Comparison of ENCODE assay signal across 8 cellular contexts in the genomic region with DNA sequence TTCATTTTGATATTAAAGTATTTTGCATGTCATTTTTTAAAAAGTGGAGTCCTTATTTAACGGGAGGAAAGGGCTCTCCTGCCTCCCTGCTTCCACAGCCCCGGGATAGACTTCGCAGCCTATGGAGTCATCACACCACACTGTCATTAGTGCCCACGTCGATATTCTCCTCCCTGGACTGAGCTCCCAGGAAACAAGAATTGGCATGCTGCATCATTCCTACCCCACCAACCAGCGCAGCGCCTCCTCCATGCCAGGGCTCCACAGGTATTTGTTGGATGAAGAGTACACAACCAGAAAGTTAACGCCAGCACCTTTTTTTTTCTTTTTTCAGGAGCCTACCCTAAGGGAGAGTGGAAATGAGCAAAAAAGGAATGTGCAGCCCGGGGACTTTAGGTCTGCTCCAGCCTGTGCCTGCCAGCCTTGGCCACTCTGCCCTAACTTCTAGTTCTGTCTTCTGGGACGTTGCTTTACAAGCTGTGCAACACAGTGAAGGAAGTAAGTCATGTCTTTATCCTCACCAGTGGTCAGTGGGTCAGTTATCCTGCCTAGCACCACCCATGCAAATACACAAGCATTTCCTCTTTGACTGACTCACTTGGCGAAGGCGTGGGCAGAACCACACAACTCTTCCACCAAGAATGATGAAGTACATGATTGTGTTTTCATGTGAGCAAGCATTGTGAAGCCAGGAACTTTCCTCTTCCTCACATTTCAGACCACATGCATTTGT.
DNase-seq lines count a peak whose midpoint lies in the region; ATAC-seq and TF ChIP-seq lines count a peak whose summit lies in the region.

No MANE protein-coding gene starts in this region.

- peak; percentile 81 for DNase-seq in BJ (ENCODE audit: low read depth)
- peak; percentile 13 for DNase-seq in HCT116 (ENCODE audit: low read depth, low spot score)
- DNase-seq in heart right ventricle, result no peak
- peak in 1 of 2 donors; percentile 88 for DNase-seq in aorta
- no peak for DNase-seq in T-helper 1 cell
- no peak for DNase-seq in activated CD4-positive, alpha-beta T cell treated with anti-CD3 and anti-CD28 coated beads for 48 hours

- no peak overlapping the region for H3K4me3 ChIP-seq in BJ (ENCODE audit: low read depth, low read length)
- H3K4me3 ChIP-seq in HCT116 (replicated peaks in 1 of 2; ENCODE audit: low read depth in 1 of 2, low read length in 2 of 2), result no peak overlapping the region
- no peak overlapping the region for H3K4me3 ChIP-seq in heart right ventricle
- no peak overlapping the region for H3K4me3 ChIP-seq in aorta (ENCODE audit: low read length in 2 of 2)

- H3K4me1 ChIP-seq in HCT116 (ENCODE audit: control insufficient read depth in 1 of 2, insufficient read depth in 2 of 2, low read length in 2 of 2), result peaks cover 0 to 7% of the 10 kb centered on the region in 2 experiments; a peak in 2 of 4 replicates
- H3K4me1 ChIP-seq in heart right ventricle, result peaks cover 0 to 19% (median 0%) of the 10 kb centered on the region in 9 donors
- no peaks in the 10 kb centered on the region for H3K4me1 ChIP-seq in aorta (ENCODE audit: control insufficient read depth in 1 of 2, insufficient read depth in 2 of 2, low read length in 2 of 2)

- H3K9ac ChIP-seq in HCT116 (ENCODE audit: low read length), result no peak overlapping the region

- CTCF ChIA-PET in BJ (lab: Yijun Ruan, JAX) (no interaction called here), HCT116 (lab: Charles Lee) (interaction anchor here (1.6 kb wide), 1 partner anchor 12 kb away, joined by 3 read pairs; no protein-coding TSS in a partner anchor)

- no peak overlapping the region for H2AFZ ChIP-seq in HCT116 (ENCODE audit: low read depth, low read length, poor library complexity, severe bottlenecking)

- H4K20me1 ChIP-seq in HCT116 (ENCODE audit: insufficient read depth), result no peaks in the 10 kb centered on the region

- POLR2A ChIA-PET in BJ (lab: Charles Lee) (no interaction called here), HCT116 (lab: Charles Lee) (no interaction called here)

- H3K9me2 ChIP-seq in HCT116 (ENCODE audit: insufficient read depth), result no peaks in the 10 kb centered on the region

- RAD21 ChIA-PET in HCT116 (lab: Charles Lee; ENCODE audit: low non-redundant PET in 1 of 2, low total read pairs in 2 of 2, uncharacterized antibody in 2 of 2, unreplicated experiment in 2 of 2), result no interaction called here

- H3K27ac ChIP-seq in HCT116 (ENCODE audit: low read depth, low read length) (no peak overlapping the region), heart right ventricle (peak overlapping the region in 2 of 10 donors; percentile 7 to 34), aorta (ENCODE audit: low read depth in 1 of 2, low read length in 2 of 2) (no peak overlapping the region)

- 66 to 67% methylated on average over 12 of the region's 12 CpGs for WGBS in heart right ventricle, 2 donors
- WGBS in aorta, 2 donors, result 16 to 18% methylated on average over 12 of the region's 12 CpGs

- H3K4me2 ChIP-seq in HCT116 (ENCODE audit: low read length), result peak overlapping the region; percentile 32; the same call in 1 of the 2 replicates

- no peaks in the 10 kb centered on the region for H3K36me3 ChIP-seq in BJ (ENCODE audit: control insufficient read depth, insufficient read depth, low read length)
- no peaks in the 10 kb centered on the region for H3K36me3 ChIP-seq in HCT116 (ENCODE audit: control insufficient read depth in 1 of 2, insufficient read depth in 2 of 2, low read length in 2 of 2)
- no peaks in the 10 kb centered on the region for H3K36me3 ChIP-seq in heart right ventricle
- H3K36me3 ChIP-seq in aorta (ENCODE audit: control insufficient read depth in 1 of 2, insufficient read depth in 2 of 2, low read length in 1 of 2), result no peaks in the 10 kb centered on the region

- TF ChIP-seq POLR2A in HCT116 (IDR thresholded peaks at IDR 0.05; ENCODE audit: borderline replicate concordance, extremely low read depth, insufficient read depth, insufficient read length), result no peak

- H3K27me3 ChIP-seq in BJ (ENCODE audit: control insufficient read depth, insufficient read depth, low read length), result no peaks in the 10 kb centered on the region
- H3K27me3 ChIP-seq in HCT116 (ENCODE audit: insufficient read depth, low read length), result no peaks in the 10 kb centered on the region
- H3K27me3 ChIP-seq in heart right ventricle, result peaks cover 0 to 8% (median 0%) of the 10 kb centered on the region in 7 donors
- no peaks in the 10 kb centered on the region for H3K27me3 ChIP-seq in aorta (ENCODE audit: control insufficient read depth in 1 of 2, insufficient read depth in 2 of 2, low read length in 1 of 2)

- TF ChIP-seq CTCF in BJ (IDR thresholded peaks at IDR 0.05; ENCODE audit: insufficient read depth, low read depth, low read length) (no peak), HCT116 (IDR thresholded peaks at IDR 0.05 in 2 of 3, conservative IDR thresholded peaks at IDR 0.05 in 1 of 3; ENCODE audit: borderline replicate concordance in 1 of 3, insufficient read depth in 1 of 3, low read depth in 2 of 3, low read length in 2 of 3) (no peak), heart right ventricle (IDR thresholded peaks at IDR 0.05) (no peak)

- no TSS peak for BruUV-seq in HCT116 (replicated peaks; lab: Mats Ljungman, UMichigan)

- no peaks in the 10 kb centered on the region for H3K9me3 ChIP-seq in HCT116 (ENCODE audit: control insufficient read depth in 1 of 2, insufficient read depth in 1 of 2, low read depth in 1 of 2, low read length in 2 of 2)
- H3K9me3 ChIP-seq in heart right ventricle, result no peaks in the 10 kb centered on the region
- no peaks in the 10 kb centered on the region for H3K9me3 ChIP-seq in aorta (ENCODE audit: control insufficient read depth, low read length)

- intact Hi-C loops in HCT116 (cut with micrococcal nuclease) (no loop called here), heart right ventricle (cut with DNase I) (no loop called here), aorta (cut with DNase I) (no loop called here)

- TF ChIP-seq RAD21 in HCT116 (IDR thresholded peaks at IDR 0.05; ENCODE audit: low read depth), result no peak

- no peaks in the 10 kb centered on the region for H3K79me2 ChIP-seq in HCT116 (ENCODE audit: insufficient read depth, low read length)

- no peak for ATAC-seq in HCT116
- ATAC-seq in SK-N-SH treated with all-trans-retinoic acid at 6 μM for 48 hours, result peak; percentile 72
- ATAC-seq in heart right ventricle, result peak; percentile 41 to 90 (median 76)
- ATAC-seq in aorta (ENCODE audit: low FRiP score), result peak; percentile 67
- ATAC-seq in HG03457 (IDR thresholded peaks at IDR 0.05; ENCODE audit: unreplicated experiment), result no peak

TF ChIP-seq in HCT116, 20 proteins besides CTCF, POLR2A, EP300 and RAD21 (continues in another document):
- TF ChIP-seq SIN3A (IDR thresholded peaks at IDR 0.05; ENCODE audit: low read depth), result no peak
- TF ChIP-seq SP1 (IDR thresholded peaks at IDR 0.05; ENCODE audit: low read depth), result 0 out of 2 replicates have a peak, but pooled peaks have one; percentile 18
- TF ChIP-seq, protein P1, sequence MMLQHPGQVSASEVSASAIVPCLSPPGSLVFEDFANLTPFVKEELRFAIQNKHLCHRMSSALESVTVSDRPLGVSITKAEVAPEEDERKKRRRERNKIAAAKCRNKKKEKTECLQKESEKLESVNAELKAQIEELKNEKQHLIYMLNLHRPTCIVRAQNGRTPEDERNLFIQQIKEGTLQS (IDR thresholded peaks at IDR 0.05), result no peak
- TF ChIP-seq POLR2AphosphoS5 (IDR thresholded peaks at IDR 0.05; ENCODE audit: low read depth, low read length), result no peak

TF ChIP-seq in SK-N-SH treated with all-trans-retinoic acid at 6 μM for 48 hours, 23 proteins besides CTCF, POLR2A, EP300 and RAD21:
- no peak for TF ChIP-seq TCF4 (CRISPR knock-in tag; IDR thresholded peaks at IDR 0.05; ENCODE audit: borderline replicate concordance)
- TF ChIP-seq CSDC2 (CRISPR knock-in tag; IDR thresholded peaks at IDR 0.05), result no peak
- no peak for TF ChIP-seq ZNF70 (CRISPR knock-in tag; IDR thresholded peaks at IDR 0.05)
- TF ChIP-seq, protein P2, sequence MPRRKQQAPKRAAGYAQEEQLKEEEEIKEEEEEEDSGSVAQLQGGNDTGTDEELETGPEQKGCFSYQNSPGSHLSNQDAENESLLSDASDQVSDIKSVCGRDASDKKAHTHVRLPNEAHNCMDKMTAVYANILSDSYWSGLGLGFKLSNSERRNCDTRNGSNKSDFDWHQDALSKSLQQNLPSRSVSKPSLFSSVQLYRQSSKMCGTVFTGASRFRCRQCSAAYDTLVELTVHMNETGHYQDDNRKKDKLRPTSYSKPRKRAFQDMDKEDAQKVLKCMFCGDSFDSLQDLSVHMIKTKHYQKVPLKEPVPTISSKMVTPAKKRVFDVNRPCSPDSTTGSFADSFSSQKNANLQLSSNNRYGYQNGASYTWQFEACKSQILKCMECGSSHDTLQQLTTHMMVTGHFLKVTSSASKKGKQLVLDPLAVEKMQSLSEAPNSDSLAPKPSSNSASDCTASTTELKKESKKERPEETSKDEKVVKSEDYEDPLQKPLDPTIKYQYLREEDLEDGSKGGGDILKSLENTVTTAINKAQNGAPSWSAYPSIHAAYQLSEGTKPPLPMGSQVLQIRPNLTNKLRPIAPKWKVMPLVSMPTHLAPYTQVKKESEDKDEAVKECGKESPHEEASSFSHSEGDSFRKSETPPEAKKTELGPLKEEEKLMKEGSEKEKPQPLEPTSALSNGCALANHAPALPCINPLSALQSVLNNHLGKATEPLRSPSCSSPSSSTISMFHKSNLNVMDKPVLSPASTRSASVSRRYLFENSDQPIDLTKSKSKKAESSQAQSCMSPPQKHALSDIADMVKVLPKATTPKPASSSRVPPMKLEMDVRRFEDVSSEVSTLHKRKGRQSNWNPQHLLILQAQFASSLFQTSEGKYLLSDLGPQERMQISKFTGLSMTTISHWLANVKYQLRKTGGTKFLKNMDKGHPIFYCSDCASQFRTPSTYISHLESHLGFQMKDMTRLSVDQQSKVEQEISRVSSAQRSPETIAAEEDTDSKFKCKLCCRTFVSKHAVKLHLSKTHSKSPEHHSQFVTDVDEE (CRISPR knock-in tag; IDR thresholded peaks at IDR 0.05), result no peak
- no peak for TF ChIP-seq BACH2 (CRISPR knock-in tag; IDR thresholded peaks at IDR 0.05; ENCODE audit: borderline replicate concordance)
- TF ChIP-seq, protein P3, sequence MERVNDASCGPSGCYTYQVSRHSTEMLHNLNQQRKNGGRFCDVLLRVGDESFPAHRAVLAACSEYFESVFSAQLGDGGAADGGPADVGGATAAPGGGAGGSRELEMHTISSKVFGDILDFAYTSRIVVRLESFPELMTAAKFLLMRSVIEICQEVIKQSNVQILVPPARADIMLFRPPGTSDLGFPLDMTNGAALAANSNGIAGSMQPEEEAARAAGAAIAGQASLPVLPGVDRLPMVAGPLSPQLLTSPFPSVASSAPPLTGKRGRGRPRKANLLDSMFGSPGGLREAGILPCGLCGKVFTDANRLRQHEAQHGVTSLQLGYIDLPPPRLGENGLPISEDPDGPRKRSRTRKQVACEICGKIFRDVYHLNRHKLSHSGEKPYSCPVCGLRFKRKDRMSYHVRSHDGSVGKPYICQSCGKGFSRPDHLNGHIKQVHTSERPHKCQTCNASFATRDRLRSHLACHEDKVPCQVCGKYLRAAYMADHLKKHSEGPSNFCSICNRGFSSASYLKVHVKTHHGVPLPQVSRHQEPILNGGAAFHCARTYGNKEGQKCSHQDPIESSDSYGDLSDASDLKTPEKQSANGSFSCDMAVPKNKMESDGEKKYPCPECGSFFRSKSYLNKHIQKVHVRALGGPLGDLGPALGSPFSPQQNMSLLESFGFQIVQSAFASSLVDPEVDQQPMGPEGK (CRISPR knock-in tag; IDR thresholded peaks at IDR 0.05; ENCODE audit: borderline replicate concordance), result no peak

Comparison
In these comparisons a context has a peak if more than half of its experiments do, and no peak if none do; other contexts are left out.
1. DNase-seq: peak in BJ (single experiment) and HCT116 (single experiment); none in heart right ventricle (0 of 2), T-helper 1 cell (0 of 5) and activated CD4-positive, alpha-beta T cell treated with anti-CD3 and anti-CD28 coated beads for 48 hours (single experiment).
2. ATAC-seq: peak in SK-N-SH treated with all-trans-retinoic acid at 6 μM for 48 hours (single experiment), heart right ventricle (8 of 8) and aorta (single experiment); none in HCT116 (single experiment) and HG03457 (single experiment).